Comparison of ENCODE assay signal across 28 cellular contexts in the genomic region with DNA sequence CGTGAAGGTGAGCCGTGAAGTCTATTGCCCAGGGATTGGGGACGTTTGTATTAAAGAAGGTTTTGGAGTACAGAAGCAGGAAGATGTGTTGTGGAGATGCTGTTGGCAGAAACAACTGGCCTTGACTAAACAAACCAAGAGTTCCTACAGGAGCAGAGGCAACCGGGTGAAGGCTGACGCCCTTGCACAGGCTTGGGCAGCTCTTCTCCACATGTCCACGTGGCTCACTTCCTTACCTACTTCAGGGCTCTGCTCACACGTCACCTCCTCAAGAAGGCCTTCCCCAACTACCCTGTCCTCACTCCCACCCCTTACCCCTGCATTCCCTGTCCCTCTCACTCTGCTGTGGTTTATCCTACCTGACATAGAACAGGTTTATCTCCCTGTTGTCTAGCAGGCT.
"Had no signal": no experiment of that assay in that cellular context is flagged by ENCODE, and none has a peak within 500 bp of the region (broad histone marks: within the 10 kb centered on the region; RNA-seq: fewer than 3 reads in every experiment).

No MANE protein-coding gene starts in this region.

- DNase-seq: dermis blood vessel endothelial cell; effector memory CD8-positive, alpha-beta T cell; erythroblast; esophagus squamous epithelium; foreskin melanocyte; glutamatergic neuron; heart right ventricle; hippocampal formation; left cardiac atrium; left ventricle myocardium inferior; mammary epithelial cell; mesendoderm; midbrain; naive thymus-derived CD4-positive, alpha-beta T cell; nephron progenitor cell; nucleus accumbens; stimulated activated CD4-positive, alpha-beta T cell treated with anti-CD3 and anti-CD28 coated beads, Interleukin-12 subunit alpha, Interleukin-12 subunit beta, amount 100 ng/mL, for 4 hours; stimulated activated CD4-positive, alpha-beta T cell treated with anti-CD3 and anti-CD28 coated beads, Interleukin-1b, Interleukin-23, amount 100 ng/mL, for 48 hours; stimulated activated CD4-positive, alpha-beta T cell treated with anti-CD3 and anti-CD28 coated beads, Interleukin-4, amount 100 ng/mL, for 1 hour; stimulated activated naive CD4-positive, alpha-beta T cell treated with Interleukin-2 at 50 U/mL for 16 hours; stomach; thyroid gland; trophoblast cell had no signal

- H3K4me1 Mint-ChIP-seq: nephron progenitor cell had no signal

- FAIRE-seq: colon, endometrium, islet of Langerhans had no signal

- H3K27me3 Mint-ChIP-seq: effector memory CD8-positive, alpha-beta T cell had no signal

- H3K36me3 Mint-ChIP-seq: naive thymus-derived CD4-positive, alpha-beta T cell had no signal

- H3K27ac Mint-ChIP-seq: naive thymus-derived CD4-positive, alpha-beta T cell; nephron progenitor cell had no signal

- H3K4me3 Mint-ChIP-seq: naive thymus-derived CD4-positive, alpha-beta T cell; nephron progenitor cell had no signal

- ATAC-seq: heart right ventricle, sciatic nerve had no signal

- H3K9me3 Mint-ChIP-seq: effector memory CD8-positive, alpha-beta T cell; naive thymus-derived CD4-positive, alpha-beta T cell; nephron progenitor cell; stimulated activated effector memory CD8-positive, alpha-beta T cell treated with anti-CD3 and anti-CD28 coated beads, Interleukin-12 subunit alpha, Interleukin-12 subunit beta, amount 100 ng/mL, for 72 hours had no signal
